Comparison of ENCODE assay signal across 2 cellular contexts in the genomic region with DNA sequence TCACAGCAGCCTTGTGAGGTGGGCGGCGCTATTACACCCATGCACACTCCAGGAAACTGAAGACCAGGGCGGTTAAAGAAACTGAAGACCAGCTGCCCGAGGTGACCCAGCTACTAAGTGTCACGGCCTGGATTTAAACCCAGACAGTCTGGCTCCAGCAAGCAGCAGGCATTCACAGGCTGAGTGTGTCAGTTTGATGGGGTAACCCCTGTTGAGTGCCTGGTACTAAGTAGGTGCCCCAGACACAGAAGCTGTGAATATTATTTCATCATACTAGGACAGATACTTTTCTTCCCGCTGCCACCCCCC.
TF ChIP-seq lines count a peak whose summit lies in the region.

No MANE protein-coding gene starts in this region.

TF ChIP-seq in SK-N-SH treated with all-trans-retinoic acid at 6 μM for 48 hours, 23 proteins besides CTCF, POLR2A, EP300 and RAD21:
- TF ChIP-seq POU6F1 (CRISPR knock-in tag; IDR thresholded peaks at IDR 0.05; ENCODE audit: borderline replicate concordance, low read depth) (no peak), PATZ1 (CRISPR knock-in tag; IDR thresholded peaks at IDR 0.05; ENCODE audit: borderline replicate concordance) (no peak), TOX (CRISPR knock-in tag; IDR thresholded peaks at IDR 0.05; ENCODE audit: borderline replicate concordance) (no peak)

TF ChIP-seq in SK-N-SH, 30 proteins besides CTCF, POLR2A, EP300 and RAD21:
- TF ChIP-seq, protein P1, sequence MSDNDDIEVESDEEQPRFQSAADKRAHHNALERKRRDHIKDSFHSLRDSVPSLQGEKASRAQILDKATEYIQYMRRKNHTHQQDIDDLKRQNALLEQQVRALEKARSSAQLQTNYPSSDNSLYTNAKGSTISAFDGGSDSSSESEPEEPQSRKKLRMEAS (IDR thresholded peaks at IDR 0.05; ENCODE audit: low read depth), result no peak
- TF ChIP-seq YY1 (IDR thresholded peaks at IDR 0.05; ENCODE audit: low read depth), result no peak
- no peak for TF ChIP-seq POLR2AphosphoS5 (IDR thresholded peaks at IDR 0.05; ENCODE audit: low read depth, low read length)
- TF ChIP-seq NRF1 (IDR thresholded peaks at IDR 0.05; ENCODE audit: low read depth, low read length), result no peak
- TF ChIP-seq ELF1 (IDR thresholded peaks at IDR 0.05), result no peak
- no peak for TF ChIP-seq NFIC (IDR thresholded peaks at IDR 0.05; ENCODE audit: borderline replicate concordance)
- no peak for TF ChIP-seq EZH2phosphoT487 (IDR thresholded peaks at IDR 0.05; ENCODE audit: borderline replicate concordance, low read depth)
- TF ChIP-seq FOXM1 (IDR thresholded peaks at IDR 0.05; ENCODE audit: low read depth), result no peak
- TF ChIP-seq TCF12 (IDR thresholded peaks at IDR 0.05), result no peak
- TF ChIP-seq FOXJ3 (CRISPR knock-in tag; IDR thresholded peaks at IDR 0.05), result no peak
- TF ChIP-seq, protein P2, sequence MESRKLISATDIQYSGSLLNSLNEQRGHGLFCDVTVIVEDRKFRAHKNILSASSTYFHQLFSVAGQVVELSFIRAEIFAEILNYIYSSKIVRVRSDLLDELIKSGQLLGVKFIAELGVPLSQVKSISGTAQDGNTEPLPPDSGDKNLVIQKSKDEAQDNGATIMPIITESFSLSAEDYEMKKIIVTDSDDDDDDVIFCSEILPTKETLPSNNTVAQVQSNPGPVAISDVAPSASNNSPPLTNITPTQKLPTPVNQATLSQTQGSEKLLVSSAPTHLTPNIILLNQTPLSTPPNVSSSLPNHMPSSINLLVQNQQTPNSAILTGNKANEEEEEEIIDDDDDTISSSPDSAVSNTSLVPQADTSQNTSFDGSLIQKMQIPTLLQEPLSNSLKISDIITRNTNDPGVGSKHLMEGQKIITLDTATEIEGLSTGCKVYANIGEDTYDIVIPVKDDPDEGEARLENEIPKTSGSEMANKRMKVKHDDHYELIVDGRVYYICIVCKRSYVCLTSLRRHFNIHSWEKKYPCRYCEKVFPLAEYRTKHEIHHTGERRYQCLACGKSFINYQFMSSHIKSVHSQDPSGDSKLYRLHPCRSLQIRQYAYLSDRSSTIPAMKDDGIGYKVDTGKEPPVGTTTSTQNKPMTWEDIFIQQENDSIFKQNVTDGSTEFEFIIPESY (IDR thresholded peaks at IDR 0.05; ENCODE audit: borderline replicate concordance, low read depth), result no peak
